In the genomic region with DNA sequence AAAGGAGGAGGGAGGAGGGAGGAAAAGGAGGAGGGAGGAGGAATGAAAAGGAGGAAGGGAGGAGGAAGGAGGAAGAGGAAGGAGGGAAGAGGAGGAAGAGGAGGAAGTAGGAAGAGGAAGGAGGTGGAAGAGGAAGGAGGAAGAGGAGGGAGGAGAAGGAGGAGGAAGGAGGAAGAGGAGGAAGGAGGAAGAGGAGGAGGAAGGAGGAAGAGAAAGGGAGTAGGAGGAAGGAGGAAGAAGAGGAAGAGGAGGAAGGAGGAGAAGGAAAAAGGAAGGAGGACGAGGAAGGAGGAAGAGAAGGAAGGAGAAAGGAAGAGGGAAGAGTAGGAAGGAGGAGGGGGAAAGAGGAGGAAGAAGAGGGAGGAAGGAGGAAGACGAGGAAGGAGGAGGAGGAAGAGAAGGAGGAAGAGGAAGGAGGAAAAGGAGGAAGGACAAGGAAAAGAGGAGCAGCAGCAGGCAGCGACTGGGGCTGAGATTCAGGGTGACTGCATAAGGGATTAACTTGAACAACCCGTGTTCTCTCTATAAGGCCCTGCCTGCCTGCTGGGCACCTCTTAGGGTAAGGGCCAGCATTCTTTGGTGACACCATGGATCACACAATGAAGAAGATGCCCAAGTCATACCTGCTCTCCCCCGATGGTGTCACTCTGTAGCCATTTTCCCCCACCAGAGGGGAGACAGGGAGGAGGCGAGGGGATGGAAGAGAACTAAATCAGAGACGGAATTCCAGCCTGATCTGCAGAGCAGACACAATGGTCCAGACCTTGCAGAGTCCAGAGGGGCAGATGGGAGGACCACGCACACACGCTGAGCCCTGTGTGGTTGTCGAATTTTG, we compare ENCODE assay signal across 1 cellular context.
TF ChIP-seq lines count a peak whose summit lies in the region.

No MANE protein-coding gene starts in this region.

TF ChIP-seq in HEK293, 187 proteins besides CTCF, POLR2A, EP300 and RAD21 (continued from another document):
- TF ChIP-seq ZNF280C (tag by site-specific recombination; IDR thresholded peaks at IDR 0.05) (no peak), TRIM28 (IDR thresholded peaks at IDR 0.05; ENCODE audit: borderline replicate concordance, low read length) (no peak), ZNF580 (tag by site-specific recombination; IDR thresholded peaks at IDR 0.05) (no peak), EGR2 (tag by site-specific recombination; IDR thresholded peaks at IDR 0.05; ENCODE audit: low read depth) (peak; percentile 86), ZNF623 (tag by site-specific recombination; IDR thresholded peaks at IDR 0.05) (no peak), REPIN1 (tag by site-specific recombination; IDR thresholded peaks at IDR 0.05; ENCODE audit: low read depth) (no peak), ZBTB21 (tag by site-specific recombination; IDR thresholded peaks at IDR 0.05) (no peak), ZNF10 (tag by site-specific recombination; IDR thresholded peaks at IDR 0.05) (no peak), ZNF501 (tag by site-specific recombination; IDR thresholded peaks at IDR 0.05) (no peak), SCRT2 (tag by site-specific recombination; IDR thresholded peaks at IDR 0.05) (no peak)
- TF ChIP-seq, protein P1, sequence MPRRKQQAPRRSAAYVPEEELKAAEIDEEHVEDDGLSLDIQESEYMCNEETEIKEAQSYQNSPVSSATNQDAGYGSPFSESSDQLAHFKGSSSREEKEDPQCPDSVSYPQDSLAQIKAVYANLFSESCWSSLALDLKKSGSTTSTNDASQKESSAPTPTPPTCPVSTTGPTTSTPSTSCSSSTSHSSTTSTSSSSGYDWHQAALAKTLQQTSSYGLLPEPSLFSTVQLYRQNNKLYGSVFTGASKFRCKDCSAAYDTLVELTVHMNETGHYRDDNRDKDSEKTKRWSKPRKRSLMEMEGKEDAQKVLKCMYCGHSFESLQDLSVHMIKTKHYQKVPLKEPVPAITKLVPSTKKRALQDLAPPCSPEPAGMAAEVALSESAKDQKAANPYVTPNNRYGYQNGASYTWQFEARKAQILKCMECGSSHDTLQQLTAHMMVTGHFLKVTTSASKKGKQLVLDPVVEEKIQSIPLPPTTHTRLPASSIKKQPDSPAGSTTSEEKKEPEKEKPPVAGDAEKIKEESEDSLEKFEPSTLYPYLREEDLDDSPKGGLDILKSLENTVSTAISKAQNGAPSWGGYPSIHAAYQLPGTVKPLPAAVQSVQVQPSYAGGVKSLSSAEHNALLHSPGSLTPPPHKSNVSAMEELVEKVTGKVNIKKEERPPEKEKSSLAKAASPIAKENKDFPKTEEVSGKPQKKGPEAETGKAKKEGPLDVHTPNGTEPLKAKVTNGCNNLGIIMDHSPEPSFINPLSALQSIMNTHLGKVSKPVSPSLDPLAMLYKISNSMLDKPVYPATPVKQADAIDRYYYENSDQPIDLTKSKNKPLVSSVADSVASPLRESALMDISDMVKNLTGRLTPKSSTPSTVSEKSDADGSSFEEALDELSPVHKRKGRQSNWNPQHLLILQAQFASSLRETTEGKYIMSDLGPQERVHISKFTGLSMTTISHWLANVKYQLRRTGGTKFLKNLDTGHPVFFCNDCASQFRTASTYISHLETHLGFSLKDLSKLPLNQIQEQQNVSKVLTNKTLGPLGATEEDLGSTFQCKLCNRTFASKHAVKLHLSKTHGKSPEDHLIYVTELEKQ (tag by site-specific recombination; IDR thresholded peaks at IDR 0.05; ENCODE audit: borderline replicate concordance), result no peak
